8 cellular contexts compared by ENCODE assay signal in the genomic region with DNA sequence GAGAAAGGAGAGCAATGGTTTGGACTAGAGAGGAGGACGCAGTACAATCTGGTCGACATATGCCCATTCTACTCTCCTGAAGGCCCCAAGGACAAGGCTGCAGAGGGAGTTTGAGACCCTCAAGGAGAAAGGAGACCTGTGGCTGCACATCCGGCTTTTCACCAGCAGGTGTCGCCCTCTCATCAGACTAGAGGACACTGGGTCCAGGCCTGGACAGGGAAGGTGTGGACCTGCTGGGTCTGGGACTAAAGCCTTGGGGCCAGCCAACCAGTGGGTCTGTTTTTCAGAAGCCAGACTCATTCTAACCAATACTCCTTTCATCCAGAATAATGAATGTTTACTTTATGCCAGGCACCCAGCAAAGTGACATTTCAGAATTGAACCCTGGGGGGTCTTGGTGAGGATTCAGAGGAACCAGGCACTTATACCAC. TPM values are rescaled to one million over a fixed set of nuclear protein-coding genes. Genes with fewer than 3 reads are reported as not detected.
DNase-seq lines count a peak whose midpoint lies in the region; ATAC-seq and TF ChIP-seq lines count a peak whose summit lies in the region.

No MANE protein-coding gene starts in this region.

- peaks cover 16% of the 10 kb centered on the region for H3K4me1 Mint-ChIP-seq in nephron progenitor cell

- H3K27me3 Mint-ChIP-seq in nephron progenitor cell (ENCODE audit: low read depth, poor library complexity), result peaks cover 17% of the 10 kb centered on the region

- no peak overlapping the region for H3K4me3 Mint-ChIP-seq in nephron progenitor cell

- H3K9me3 Mint-ChIP-seq in nephron progenitor cell, result no peaks in the 10 kb centered on the region

- TF ChIP-seq CTCF in nephron progenitor cell (IDR thresholded peaks at IDR 0.05), result peak; percentile 97

- peak; percentile 50 for ATAC-seq in esophagus mucosa
- no peak for ATAC-seq in GM18870 (IDR thresholded peaks at IDR 0.05; ENCODE audit: unreplicated experiment)

- no peak overlapping the region for H3K27ac Mint-ChIP-seq in nephron progenitor cell

- peak; percentile 29 for DNase-seq in COLO829 (ENCODE audit: low spot score)
- DNase-seq in HS-27A (ENCODE audit: low read depth), result peak; percentile 51
- DNase-seq in OCI-M1 (lab: John Stamatoyannopoulos, UW), result peak; percentile 83
- peak; percentile 71 for DNase-seq in activated T-cell treated with anti-CD3 and anti-CD28 coated beads for 4 hours
- peak; percentile 94 for DNase-seq in nephron progenitor cell
- peak; percentile 53 for DNase-seq in stimulated activated naive CD4-positive, alpha-beta T cell treated with Interleukin-2 at 50 U/mL for 16 hours (lab: John Stamatoyannopoulos, UW)

- H3K36me3 Mint-ChIP-seq in nephron progenitor cell (ENCODE audit: low read depth), result no peaks in the 10 kb centered on the region

RNA-seq across cellular contexts. Expression of a gene that starts 5.0 kb away (rescaled TPM):
- total RNA-seq in esophagus mucosa, result not detected

RNA-seq across cellular contexts. Expression of a gene that starts 8.8 kb away (rescaled TPM):
- 1.6 TPM for total RNA-seq in esophagus mucosa

RNA-seq across cellular contexts. Expression of a gene that starts 12.8 kb away (rescaled TPM):
- 0.08 TPM for total RNA-seq in esophagus mucosa

RNA-seq across cellular contexts. Expression of a gene that starts 33.1 kb away (rescaled TPM):
- total RNA-seq in esophagus mucosa, result 26.5 TPM

RNA-seq across cellular contexts. Expression of a gene that starts 34.5 kb away (rescaled TPM):
- not detected for total RNA-seq in esophagus mucosa

Comparison
In these comparisons a context has a peak if more than half of its experiments do, and no peak if none do; other contexts are left out.
1. DNase-seq: peak in every context shown above with its lines; median percentile 94 in nephron progenitor cell; 83 in OCI-M1; 71 in activated T-cell treated with anti-CD3 and anti-CD28 coated beads for 4 hours; 53 in stimulated activated naive CD4-positive, alpha-beta T cell treated with Interleukin-2 at 50 U/mL for 16 hours; 51 in HS-27A; 29 in COLO829.